ENCODE assay signal across 1 cellular context in the genomic region with DNA sequence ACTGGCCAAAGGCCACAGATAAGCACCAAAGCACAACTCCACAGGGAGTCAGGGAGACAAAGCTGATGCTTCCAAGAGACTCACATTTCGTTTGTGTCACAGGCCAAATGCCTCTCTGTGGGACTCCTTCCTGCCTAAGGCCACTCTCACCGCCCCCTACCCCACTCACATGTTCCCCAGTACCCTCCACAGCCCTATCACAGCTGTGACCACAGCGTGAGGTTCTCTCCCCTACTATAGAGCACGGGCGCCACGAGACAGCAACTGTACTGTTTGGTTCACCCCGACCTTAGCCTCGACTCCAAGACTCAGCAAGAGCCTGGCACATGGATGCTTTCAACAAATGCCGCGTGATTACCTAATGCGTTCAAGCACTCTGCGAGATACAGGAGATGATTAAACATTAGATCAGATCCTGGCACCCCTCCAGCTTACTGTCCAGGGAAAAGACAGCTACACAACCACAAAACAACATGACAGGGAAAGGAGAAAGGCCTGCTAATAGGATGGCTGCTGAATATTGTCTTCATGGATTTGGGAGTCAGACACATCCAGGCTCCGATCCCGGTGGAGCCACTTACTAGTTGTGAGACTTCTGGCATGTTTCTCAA.
TF ChIP-seq lines count a peak whose summit lies in the region.

No MANE protein-coding gene starts in this region.

TF ChIP-seq in HCT116, 20 proteins besides CTCF, POLR2A, EP300 and RAD21 (continued from another document):
- TF ChIP-seq, protein P1, sequence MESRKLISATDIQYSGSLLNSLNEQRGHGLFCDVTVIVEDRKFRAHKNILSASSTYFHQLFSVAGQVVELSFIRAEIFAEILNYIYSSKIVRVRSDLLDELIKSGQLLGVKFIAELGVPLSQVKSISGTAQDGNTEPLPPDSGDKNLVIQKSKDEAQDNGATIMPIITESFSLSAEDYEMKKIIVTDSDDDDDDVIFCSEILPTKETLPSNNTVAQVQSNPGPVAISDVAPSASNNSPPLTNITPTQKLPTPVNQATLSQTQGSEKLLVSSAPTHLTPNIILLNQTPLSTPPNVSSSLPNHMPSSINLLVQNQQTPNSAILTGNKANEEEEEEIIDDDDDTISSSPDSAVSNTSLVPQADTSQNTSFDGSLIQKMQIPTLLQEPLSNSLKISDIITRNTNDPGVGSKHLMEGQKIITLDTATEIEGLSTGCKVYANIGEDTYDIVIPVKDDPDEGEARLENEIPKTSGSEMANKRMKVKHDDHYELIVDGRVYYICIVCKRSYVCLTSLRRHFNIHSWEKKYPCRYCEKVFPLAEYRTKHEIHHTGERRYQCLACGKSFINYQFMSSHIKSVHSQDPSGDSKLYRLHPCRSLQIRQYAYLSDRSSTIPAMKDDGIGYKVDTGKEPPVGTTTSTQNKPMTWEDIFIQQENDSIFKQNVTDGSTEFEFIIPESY (IDR thresholded peaks at IDR 0.05; ENCODE audit: extremely low read depth, insufficient replicate concordance, low read length), result peak; percentile 84
- TF ChIP-seq, protein P2, sequence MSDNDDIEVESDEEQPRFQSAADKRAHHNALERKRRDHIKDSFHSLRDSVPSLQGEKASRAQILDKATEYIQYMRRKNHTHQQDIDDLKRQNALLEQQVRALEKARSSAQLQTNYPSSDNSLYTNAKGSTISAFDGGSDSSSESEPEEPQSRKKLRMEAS (IDR thresholded peaks at IDR 0.05), result peak; percentile 100
- TF ChIP-seq ZFX (IDR thresholded peaks at IDR 0.05) (no peak), SP1 (IDR thresholded peaks at IDR 0.05; ENCODE audit: low read depth) (peak; percentile 83)
